2 cellular contexts compared by ENCODE assay signal in the genomic region with DNA sequence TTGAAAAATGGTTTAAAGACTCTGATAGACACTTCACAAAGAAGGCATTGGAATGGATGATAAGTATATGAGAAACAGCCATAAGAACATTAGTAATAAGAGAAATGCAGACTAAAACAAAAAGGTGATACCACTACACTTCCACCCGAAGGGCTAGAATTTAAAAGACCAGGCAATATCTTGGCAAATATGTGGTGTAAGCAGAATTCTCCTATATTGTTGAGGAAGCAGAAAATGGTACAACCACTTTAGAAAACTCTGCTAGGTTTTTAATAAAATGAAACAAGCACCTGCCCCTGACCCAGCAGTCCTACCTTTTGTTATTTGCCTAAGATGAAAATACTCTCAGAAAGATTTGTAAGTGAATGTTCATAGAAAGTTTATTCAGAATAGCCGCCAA.
A peak's percentile ranks its signal among the peaks of the same experiment; 100 is the strongest.
TF ChIP-seq lines count a peak whose summit lies in the region.

No MANE protein-coding gene starts in this region.

TF ChIP-seq in HepG2, 621 proteins besides CTCF, POLR2A, EP300 and RAD21:
- TF ChIP-seq, protein P1, sequence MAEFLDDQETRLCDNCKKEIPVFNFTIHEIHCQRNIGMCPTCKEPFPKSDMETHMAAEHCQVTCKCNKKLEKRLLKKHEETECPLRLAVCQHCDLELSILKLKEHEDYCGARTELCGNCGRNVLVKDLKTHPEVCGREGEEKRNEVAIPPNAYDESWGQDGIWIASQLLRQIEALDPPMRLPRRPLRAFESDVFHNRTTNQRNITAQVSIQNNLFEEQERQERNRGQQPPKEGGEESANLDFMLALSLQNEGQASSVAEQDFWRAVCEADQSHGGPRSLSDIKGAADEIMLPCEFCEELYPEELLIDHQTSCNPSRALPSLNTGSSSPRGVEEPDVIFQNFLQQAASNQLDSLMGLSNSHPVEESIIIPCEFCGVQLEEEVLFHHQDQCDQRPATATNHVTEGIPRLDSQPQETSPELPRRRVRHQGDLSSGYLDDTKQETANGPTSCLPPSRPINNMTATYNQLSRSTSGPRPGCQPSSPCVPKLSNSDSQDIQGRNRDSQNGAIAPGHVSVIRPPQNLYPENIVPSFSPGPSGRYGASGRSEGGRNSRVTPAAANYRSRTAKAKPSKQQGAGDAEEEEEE (CRISPR knock-in tag; IDR thresholded peaks at IDR 0.05; ENCODE audit: borderline replicate concordance), result no peak
- TF ChIP-seq HES4 (CRISPR knock-in tag; IDR thresholded peaks at IDR 0.05; ENCODE audit: borderline replicate concordance) (no peak), NFKB2 (CRISPR knock-in tag; IDR thresholded peaks at IDR 0.05; ENCODE audit: borderline replicate concordance) (no peak), MAFK (conservative IDR thresholded peaks at IDR 0.05 in 1 of 2, IDR thresholded peaks at IDR 0.05 in 1 of 2; ENCODE audit: low read length in 2 of 2) (peak; percentile 37 to 58; a peak in 2 of 4 replicates), ZNF224 (CRISPR knock-in tag; IDR thresholded peaks at IDR 0.05) (no peak), MAFF (IDR thresholded peaks at IDR 0.05; ENCODE audit: low read depth, low read length) (peak; percentile 63)
- TF ChIP-seq, protein P2, sequence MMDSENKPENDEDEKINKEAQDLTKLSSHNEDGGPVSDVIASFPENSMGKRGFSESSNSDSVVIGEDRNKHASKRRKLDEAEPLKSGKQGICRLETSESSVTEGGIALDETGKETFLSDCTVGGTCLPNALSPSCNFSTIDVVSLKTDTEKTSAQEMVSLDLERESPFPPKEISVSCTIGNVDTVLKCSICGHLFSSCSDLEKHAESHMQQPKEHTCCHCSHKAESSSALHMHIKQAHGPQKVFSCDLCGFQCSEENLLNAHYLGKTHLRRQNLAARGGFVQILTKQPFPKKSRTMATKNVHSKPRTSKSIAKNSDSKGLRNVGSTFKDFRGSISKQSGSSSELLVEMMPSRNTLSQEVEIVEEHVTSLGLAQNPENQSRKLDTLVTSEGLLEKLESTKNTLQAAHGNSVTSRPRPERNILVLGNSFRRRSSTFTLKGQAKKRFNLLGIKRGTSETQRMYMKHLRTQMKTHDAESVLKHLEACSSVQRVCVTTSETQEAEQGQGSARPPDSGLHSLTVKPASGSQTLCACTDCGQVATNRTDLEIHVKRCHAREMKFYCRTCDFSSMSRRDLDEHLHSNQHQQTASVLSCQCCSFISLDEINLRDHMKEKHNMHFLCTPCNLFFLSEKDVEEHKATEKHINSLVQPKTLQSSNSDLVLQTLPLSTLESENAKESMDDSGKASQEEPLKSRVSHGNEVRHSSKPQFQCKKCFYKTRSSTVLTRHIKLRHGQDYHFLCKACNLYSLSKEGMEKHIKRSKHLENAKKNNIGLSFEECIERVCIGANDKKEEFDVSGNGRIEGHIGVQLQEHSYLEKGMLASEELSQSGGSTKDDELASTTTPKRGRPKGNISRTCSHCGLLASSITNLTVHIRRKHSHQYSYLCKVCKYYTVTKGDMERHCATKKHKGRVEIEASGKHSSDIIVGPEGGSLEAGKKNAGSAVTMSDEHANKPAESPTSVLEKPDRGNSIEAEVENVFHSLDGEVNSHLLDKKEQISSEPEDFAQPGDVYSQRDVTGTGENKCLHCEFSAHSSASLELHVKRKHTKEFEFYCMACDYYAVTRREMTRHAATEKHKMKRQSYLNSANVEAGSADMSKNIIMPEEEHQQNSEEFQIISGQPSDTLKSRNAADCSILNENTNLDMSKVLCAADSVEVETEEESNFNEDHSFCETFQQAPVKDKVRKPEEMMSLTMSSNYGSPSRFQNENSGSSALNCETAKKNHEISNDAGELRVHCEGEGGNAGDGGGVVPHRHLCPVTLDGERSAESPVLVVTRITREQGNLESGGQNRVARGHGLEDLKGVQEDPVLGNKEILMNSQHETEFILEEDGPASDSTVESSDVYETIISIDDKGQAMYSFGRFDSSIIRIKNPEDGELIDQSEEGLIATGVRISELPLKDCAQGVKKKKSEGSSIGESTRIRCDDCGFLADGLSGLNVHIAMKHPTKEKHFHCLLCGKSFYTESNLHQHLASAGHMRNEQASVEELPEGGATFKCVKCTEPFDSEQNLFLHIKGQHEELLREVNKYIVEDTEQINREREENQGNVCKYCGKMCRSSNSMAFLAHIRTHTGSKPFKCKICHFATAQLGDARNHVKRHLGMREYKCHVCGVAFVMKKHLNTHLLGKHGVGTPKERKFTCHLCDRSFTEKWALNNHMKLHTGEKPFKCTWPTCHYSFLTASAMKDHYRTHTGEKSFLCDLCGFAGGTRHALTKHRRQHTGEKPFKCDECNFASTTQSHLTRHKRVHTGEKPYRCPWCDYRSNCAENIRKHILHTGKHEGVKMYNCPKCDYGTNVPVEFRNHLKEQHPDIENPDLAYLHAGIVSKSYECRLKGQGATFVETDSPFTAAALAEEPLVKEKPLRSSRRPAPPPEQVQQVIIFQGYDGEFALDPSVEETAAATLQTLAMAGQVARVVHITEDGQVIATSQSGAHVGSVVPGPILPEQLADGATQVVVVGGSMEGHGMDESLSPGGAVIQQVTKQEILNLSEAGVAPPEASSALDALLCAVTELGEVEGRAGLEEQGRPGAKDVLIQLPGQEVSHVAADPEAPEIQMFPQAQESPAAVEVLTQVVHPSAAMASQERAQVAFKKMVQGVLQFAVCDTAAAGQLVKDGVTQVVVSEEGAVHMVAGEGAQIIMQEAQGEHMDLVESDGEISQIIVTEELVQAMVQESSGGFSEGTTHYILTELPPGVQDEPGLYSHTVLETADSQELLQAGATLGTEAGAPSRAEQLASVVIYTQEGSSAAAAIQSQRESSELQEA (CRISPR knock-in tag; IDR thresholded peaks at IDR 0.05; ENCODE audit: not compliant biosample characterization), result no peak

TF ChIP-seq in K562, 482 proteins besides CTCF, POLR2A, EP300 and RAD21:
- TF ChIP-seq CEBPB (tag; IDR thresholded peaks at IDR 0.05) (no peak), ZNF316 (IDR thresholded peaks at IDR 0.05) (0 out of 2 replicates have a peak, but pooled peaks have one; percentile 25), POLR3G (IDR thresholded peaks at IDR 0.05; ENCODE audit: extremely low read depth, insufficient read length, insufficient replicate concordance) (no peak), ETV5 (CRISPR knock-in tag; IDR thresholded peaks at IDR 0.05; ENCODE audit: low read depth) (no peak)
- TF ChIP-seq, protein P3, sequence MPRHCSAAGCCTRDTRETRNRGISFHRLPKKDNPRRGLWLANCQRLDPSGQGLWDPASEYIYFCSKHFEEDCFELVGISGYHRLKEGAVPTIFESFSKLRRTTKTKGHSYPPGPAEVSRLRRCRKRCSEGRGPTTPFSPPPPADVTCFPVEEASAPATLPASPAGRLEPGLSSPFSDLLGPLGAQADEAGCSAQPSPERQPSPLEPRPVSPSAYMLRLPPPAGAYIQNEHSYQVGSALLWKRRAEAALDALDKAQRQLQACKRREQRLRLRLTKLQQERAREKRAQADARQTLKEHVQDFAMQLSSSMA (CRISPR knock-in tag; IDR thresholded peaks at IDR 0.05), result no peak
